8 cellular contexts compared by ENCODE assay signal in the genomic region with DNA sequence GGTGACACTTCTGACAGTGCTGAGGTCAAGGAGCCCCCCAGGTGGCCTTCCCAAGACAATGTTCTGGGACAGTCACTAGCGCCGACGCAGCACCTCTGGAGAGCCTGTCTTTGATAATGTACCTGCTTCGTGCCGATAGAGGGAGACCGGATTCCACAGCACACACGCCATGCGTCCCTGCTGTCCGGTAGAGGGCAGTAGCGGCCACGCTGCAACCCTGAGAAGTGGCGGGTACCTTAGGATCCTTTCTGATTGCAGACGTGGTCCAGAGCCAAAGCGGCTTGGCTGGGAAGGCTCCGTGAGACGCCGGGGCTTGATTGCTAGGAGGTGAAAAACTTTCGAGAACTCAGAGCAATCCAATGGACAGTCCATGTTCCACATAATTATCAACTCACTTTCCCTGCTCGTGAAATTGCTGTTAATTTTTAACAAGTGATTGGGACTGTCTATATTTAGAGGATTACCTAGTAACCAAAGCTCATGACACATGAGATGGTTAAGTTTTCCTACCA. TPM values are rescaled to one million over a fixed set of nuclear protein-coding genes. Genes with fewer than 3 reads are reported as not detected.
DNase-seq lines count a peak whose midpoint lies in the region; ATAC-seq and TF ChIP-seq lines count a peak whose summit lies in the region.

No MANE protein-coding gene starts in this region.

- no peak overlapping the region for H3K4me3 Mint-ChIP-seq in naive thymus-derived CD8-positive, alpha-beta T cell
- H3K4me3 Mint-ChIP-seq in stimulated activated memory B cell treated with anti-CD40 and anti-IgM and Interleukin-4, amounts not matched to agents 10 μg/mL and 1 μg/mL and 100 μg/mL, for 72 hours: no peak overlapping the region

- no peak overlapping the region for H3K27ac Mint-ChIP-seq in naive thymus-derived CD8-positive, alpha-beta T cell
- no peak overlapping the region for H3K27ac Mint-ChIP-seq in stimulated activated memory B cell treated with anti-CD40 and anti-IgM and Interleukin-4, amounts not matched to agents 10 μg/mL and 1 μg/mL and 100 μg/mL, for 72 hours

- TF ChIP-seq POLR2A in erythroblast (IDR thresholded peaks at IDR 0.05; ENCODE audit: low read length): no peak

- H3K27me3 Mint-ChIP-seq in naive thymus-derived CD8-positive, alpha-beta T cell: peaks cover 20 to 62% (median 29%) of the 10 kb centered on the region in 5 donors
- H3K27me3 Mint-ChIP-seq in stimulated activated memory B cell treated with anti-CD40 and anti-IgM and Interleukin-4, amounts not matched to agents 10 μg/mL and 1 μg/mL and 100 μg/mL, for 72 hours: peaks cover 53% of the 10 kb centered on the region

- peaks cover 0 to 4% (median 0%) of the 10 kb centered on the region in 3 donors for H3K36me3 Mint-ChIP-seq in naive thymus-derived CD8-positive, alpha-beta T cell
- no peaks in the 10 kb centered on the region for H3K36me3 Mint-ChIP-seq in stimulated activated memory B cell treated with anti-CD40 and anti-IgM and Interleukin-4, amounts not matched to agents 10 μg/mL and 1 μg/mL and 100 μg/mL, for 72 hours

- DNase-seq in DMS 273 treated with DMSO at 0.1 percent for 48 hours (lab: John Stamatoyannopoulos, UW) (peak; percentile 65), HPDE6-E6E7 (ENCODE audit: extremely low spot score) (peak; percentile 73), NOMO-1 treated with DMSO at 0.1 percent for 48 hours (lab: John Stamatoyannopoulos, UW; ENCODE audit: unreplicated experiment) (peak; percentile 71), erythroblast (lab: John Stamatoyannopoulos, UW) (peak; percentile 78 to 84)
- peak; percentile 24 for DNase-seq in activated CD8-positive, alpha-beta memory T cell treated with anti-CD3 and anti-CD28 coated beads, Interleukin-2, amount 50 U/mL, for 1 hour (ENCODE audit: extremely low read depth)
- peak; percentile 46 to 86 (median 68) for DNase-seq in naive thymus-derived CD8-positive, alpha-beta T cell

- POLR2A ChIA-PET in naive thymus-derived CD8-positive, alpha-beta T cell (lab: Charles Lee): interaction anchor here (1.2 kb wide), 1 partner anchor 83 kb away, joined by 3 read pairs; no protein-coding TSS in a partner anchor

- no peaks in the 10 kb centered on the region for H3K4me1 Mint-ChIP-seq in naive thymus-derived CD8-positive, alpha-beta T cell
- H3K4me1 Mint-ChIP-seq in stimulated activated memory B cell treated with anti-CD40 and anti-IgM and Interleukin-4, amounts not matched to agents 10 μg/mL and 1 μg/mL and 100 μg/mL, for 72 hours: no peaks in the 10 kb centered on the region

- peak; percentile 100 for ATAC-seq in GM21381 (IDR thresholded peaks at IDR 0.05; ENCODE audit: unreplicated experiment)
- peak; percentile 99 to 100 for ATAC-seq in naive thymus-derived CD8-positive, alpha-beta T cell
- ATAC-seq in stimulated activated memory B cell treated with anti-CD40 and anti-IgM and Interleukin-4, amounts not matched to agents 10 μg/mL and 1 μg/mL and 100 μg/mL, for 72 hours: peak; percentile 88

- H3K9me3 Mint-ChIP-seq in naive thymus-derived CD8-positive, alpha-beta T cell: peaks cover 0 to 14% (median 5%) of the 10 kb centered on the region in 9 donors
- H3K9me3 Mint-ChIP-seq in stimulated activated memory B cell treated with anti-CD40 and anti-IgM and Interleukin-4, amounts not matched to agents 10 μg/mL and 1 μg/mL and 100 μg/mL, for 72 hours: peaks cover 5% of the 10 kb centered on the region

RNA-seq across cellular contexts. Expression of a gene that starts 11.4 kb away (rescaled TPM):
- total RNA-seq in naive thymus-derived CD8-positive, alpha-beta T cell: not detected
- polyA plus RNA-seq in naive thymus-derived CD8-positive, alpha-beta T cell: not detected

Comparison
In these comparisons a context has a peak if more than half of its experiments do, and no peak if none do; other contexts are left out.
1. Peak in every context shown above with its lines: DNase-seq and ATAC-seq.
2. DNase-seq: peak in every context shown above with its lines; median percentile 81 in erythroblast; 73 in HPDE6-E6E7; 71 in NOMO-1 treated with DMSO at 0.1 percent for 48 hours; 68 in naive thymus-derived CD8-positive, alpha-beta T cell; 65 in DMS 273 treated with DMSO at 0.1 percent for 48 hours; 24 in activated CD8-positive, alpha-beta memory T cell treated with anti-CD3 and anti-CD28 coated beads, Interleukin-2, amount 50 U/mL, for 1 hour.